ENCODE assay signal across 13 cellular contexts in genomic region chr7:131000873-131001272, GRCh38.
"Had no signal": no experiment of that assay in that cellular context is flagged by ENCODE, and none has a peak within 500 bp of the region (broad histone marks: within the 10 kb centered on the region; RNA-seq: fewer than 3 reads in every experiment).

No MANE protein-coding gene starts in this region.

- H3K9me3 Mint-ChIP-seq: type B pancreatic cell had no signal

- DNase-seq: activated gamma-delta T cell; activated naive CD8-positive, alpha-beta T cell treated with anti-CD3 and anti-CD28 coated beads, Interleukin-2, amount 10 ng/mL, durations not matched to agents 7 days and 5 days; effector CD4-positive, alpha-beta T cell; gastrocnemius medialis; lower lobe of right lung; naive thymus-derived CD4-positive, alpha-beta T cell; posterior cingulate gyrus; T-cell; T1000 had no signal

- ATAC-seq: gastrocnemius medialis; lower lobe of right lung; naive thymus-derived CD4-positive, alpha-beta T cell; T-cell had no signal

- H3K4me3 Mint-ChIP-seq: activated naive CD8-positive, alpha-beta T cell treated with anti-CD3 and anti-CD28 coated beads, Interleukin-2, amount 10 ng/mL, durations not matched to agents 7 days and 5 days; T-cell; type B pancreatic cell had no signal

- H3K27ac ChIP-seq: lower lobe of right lung, neutrophil had no signal

- H3K27me3 Mint-ChIP-seq: activated naive CD8-positive, alpha-beta T cell treated with anti-CD3 and anti-CD28 coated beads, Interleukin-2, amount 10 ng/mL, durations not matched to agents 7 days and 5 days; naive thymus-derived CD4-positive, alpha-beta T cell; T-cell had no signal

- H3K27me3 ChIP-seq: ascending aorta, gastrocnemius medialis, neutrophil had no signal

- H3K36me3 Mint-ChIP-seq: type B pancreatic cell had no signal

- H3K27ac Mint-ChIP-seq: activated naive CD8-positive, alpha-beta T cell treated with anti-CD3 and anti-CD28 coated beads, Interleukin-2, amount 10 ng/mL, durations not matched to agents 7 days and 5 days; type B pancreatic cell had no signal

- H3K4me3 ChIP-seq: ascending aorta, gastrocnemius medialis, lower lobe of right lung, skin epidermis had no signal

- H3K9me3 ChIP-seq: gastrocnemius medialis, neutrophil had no signal
